In the genomic region with DNA sequence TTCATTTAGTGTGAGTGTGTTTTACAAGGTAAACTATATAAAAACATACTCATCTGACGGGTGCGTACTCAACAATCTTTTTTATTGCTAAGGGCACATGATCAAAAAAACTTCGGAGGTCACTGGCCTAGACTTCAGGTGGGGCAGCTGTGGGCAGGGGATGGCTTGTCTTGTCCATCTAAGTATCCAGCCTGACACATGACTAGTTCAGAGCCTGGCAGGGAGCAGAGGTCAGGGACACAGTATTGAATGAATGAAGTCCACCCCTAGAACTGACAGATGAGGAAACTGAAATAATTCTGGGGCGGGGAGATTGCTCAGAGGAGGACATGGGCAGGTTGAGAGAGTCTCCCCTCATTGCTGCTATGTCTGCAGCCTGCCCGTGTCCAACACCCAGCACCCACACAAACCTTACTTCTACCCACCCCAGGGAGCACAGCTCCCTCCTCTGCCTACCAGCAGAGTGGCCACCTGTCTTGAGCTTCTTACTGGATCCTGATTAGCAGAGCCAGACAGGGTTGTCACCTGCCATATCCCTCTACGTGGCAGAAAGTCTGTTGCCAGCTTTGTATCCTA, we compare ENCODE assay signal across 11 cellular contexts.
"Had no signal": no experiment of that assay in that cellular context is flagged by ENCODE, and none has a peak within 500 bp of the region (broad histone marks: within the 10 kb centered on the region; RNA-seq: fewer than 3 reads in every experiment).

No MANE protein-coding gene starts in this region.

- H3K36me3 Mint-ChIP-seq: activated naive CD8-positive, alpha-beta T cell treated with anti-CD3 and anti-CD28 coated beads for 36 hours; natural killer cell had no signal

- H3K36me3 ChIP-seq: lower lobe of right lung, prostate gland, upper lobe of right lung had no signal

- H3K27ac ChIP-seq: lower lobe of right lung, prostate gland, testis, upper lobe of right lung had no signal

- DNase-seq: lower lobe of right lung; occipital lobe; stimulated activated naive CD4-positive, alpha-beta T cell treated with Interleukin-2 at 50 U/mL for 16 hours; upper lobe of right lung had no signal

- H3K27ac Mint-ChIP-seq: activated naive CD8-positive, alpha-beta T cell treated with anti-CD3 and anti-CD28 coated beads for 36 hours; natural killer cell had no signal

- H3K4me3 ChIP-seq: dorsolateral prefrontal cortex, lower lobe of right lung, prostate gland, testis, upper lobe of right lung had no signal

- H3K27me3 ChIP-seq: dorsolateral prefrontal cortex, testis had no signal

- H3K9me3 ChIP-seq: lower lobe of right lung, prostate gland, testis, upper lobe of right lung had no signal

- H3K9me3 Mint-ChIP-seq: activated naive CD8-positive, alpha-beta T cell treated with anti-CD3 and anti-CD28 coated beads for 36 hours; activated T-cell treated with anti-CD3 and anti-CD28 coated beads, Interleukin-2, amount 50 U/mL, for 4 hours; natural killer cell; T-helper 2 cell treated with Interferon-gamma antibody and Interleukin-4, amounts not matched to agents 5 μg/mL and 100 μg/mL, for 36 hours had no signal

- H3K4me3 Mint-ChIP-seq: activated naive CD8-positive, alpha-beta T cell treated with anti-CD3 and anti-CD28 coated beads for 36 hours; activated T-cell treated with anti-CD3 and anti-CD28 coated beads, Interleukin-2, amount 50 U/mL, for 4 hours; natural killer cell; T-helper 2 cell treated with Interferon-gamma antibody and Interleukin-4, amounts not matched to agents 5 μg/mL and 100 μg/mL, for 36 hours had no signal
